In genomic region chr3:197030379-197031314, GRCh38 we compare ENCODE assay signal across 8 cellular contexts. TPM values are rescaled to one million over a fixed set of nuclear protein-coding genes. Genes with fewer than 3 reads are reported as not detected.
DNase-seq lines count a peak whose midpoint lies in the region; ATAC-seq, FAIRE-seq and TF ChIP-seq lines count a peak whose summit lies in the region.

No MANE protein-coding gene starts in this region.

- intact Hi-C loops in CD14-positive monocyte (cut with micrococcal nuclease), result no loop called here
- intact Hi-C loops in endothelial cell of umbilical vein (cut with micrococcal nuclease), result loop anchor here (1.0 kb wide), 1 partner anchor 28 kb away; no protein-coding TSS in a partner anchor
- intact Hi-C loops in naive thymus-derived CD4-positive, alpha-beta T cell (cut with micrococcal nuclease), result no loop called here

- no peak overlapping the region for H3K9ac ChIP-seq in endothelial cell of umbilical vein (replicated peaks; ENCODE audit: extremely low read depth, insufficient read depth, low read length)

- H3K4me3 ChIP-seq in NB4 (ENCODE audit: low read depth, low read length) (no peak overlapping the region), endothelial cell of umbilical vein (replicated peaks in 1 of 3; ENCODE audit: insufficient read depth in 1 of 3, low read depth in 1 of 3, low read length in 3 of 3) (no peak overlapping the region)
- no peak overlapping the region for H3K4me3 ChIP-seq in naive thymus-derived CD4-positive, alpha-beta T cell (ENCODE audit: low read length)

- H3K9me3 Mint-ChIP-seq in CD14-positive monocyte, result peaks cover 0 to 11% (median 2%) of the 10 kb centered on the region in 7 donors
- H3K9me3 Mint-ChIP-seq in naive thymus-derived CD4-positive, alpha-beta T cell, result peaks cover 0 to 14% (median 0%) of the 10 kb centered on the region in 11 donors

- H3K9me3 ChIP-seq in endothelial cell of umbilical vein (replicated peaks; ENCODE audit: control insufficient read depth, insufficient read depth, low read length), result no peaks in the 10 kb centered on the region
- no peaks in the 10 kb centered on the region for H3K9me3 ChIP-seq in naive thymus-derived CD4-positive, alpha-beta T cell (ENCODE audit: control insufficient read depth in 2 of 3, low read length in 3 of 3)

- dilution Hi-C loops in endothelial cell of umbilical vein (cut with MboI; ENCODE audit: extremely low pct_ligation_motif_present, low sequenced_read_pairs), result no loop called here

- peaks cover 9% of the 10 kb centered on the region for H3K4me1 ChIP-seq in endothelial cell of umbilical vein (ENCODE audit: control insufficient read depth, extremely low read depth, insufficient read depth, low read length)
- peaks cover 0 to 4% of the 10 kb centered on the region in 2 donors for H3K4me1 ChIP-seq in naive thymus-derived CD4-positive, alpha-beta T cell (ENCODE audit: control insufficient read depth in 2 of 2, insufficient read depth in 2 of 2, low read length in 2 of 2)

- H3K4me3 Mint-ChIP-seq in CD14-positive monocyte, result peak overlapping the region in 1 of 2 donors; percentile 42
- H3K4me3 Mint-ChIP-seq in naive thymus-derived CD4-positive, alpha-beta T cell, result peak overlapping the region in 7 of 10 donors; percentile 12 to 78 (median 55)

- BruUV-seq in endothelial cell of umbilical vein (replicated peaks; lab: Mats Ljungman, UMichigan), result no TSS peak

- no peaks in the 10 kb centered on the region for H3K9me1 ChIP-seq in endothelial cell of umbilical vein (replicated peaks; ENCODE audit: control insufficient read depth, extremely low read depth, insufficient read depth, low read length)

- no peak for ATAC-seq in naive thymus-derived CD4-positive, alpha-beta T cell

- CTCF ChIA-PET in endothelial cell of umbilical vein (lab: Charles Lee), result interaction anchor here (0.7 to 4.9 kb wide), 13 partner anchors 10 to 479 kb away, joined by 3 to 40 read pairs (median 5); no protein-coding TSS in a partner anchor
- CTCF ChIA-PET in naive thymus-derived CD4-positive, alpha-beta T cell (lab: Charles Lee), result interaction anchor here (0.7 to 1.9 kb wide), 5 partner anchors 14 to 53 kb away, joined by 3 to 7 read pairs (median 5); no protein-coding TSS in a partner anchor

- H2AFZ ChIP-seq in endothelial cell of umbilical vein (ENCODE audit: low read depth, low read length), result no peak overlapping the region

- peaks cover 20 to 41% (median 30%) of the 10 kb centered on the region in 3 donors for H3K27me3 Mint-ChIP-seq in CD14-positive monocyte (ENCODE audit: low read depth in 3 of 3)
- H3K27me3 Mint-ChIP-seq in naive thymus-derived CD4-positive, alpha-beta T cell, result peaks cover 0 to 5% (median 0%) of the 10 kb centered on the region in 5 donors

- peaks cover 0 to 4% of the 10 kb centered on the region in 2 donors for H3K36me3 Mint-ChIP-seq in CD14-positive monocyte
- H3K36me3 Mint-ChIP-seq in naive thymus-derived CD4-positive, alpha-beta T cell, result peaks cover 0 to 2% (median 0%) of the 10 kb centered on the region in 5 donors

- POLR2A ChIA-PET in endothelial cell of umbilical vein (lab: Charles Lee), result no interaction called here
- POLR2A ChIA-PET in naive thymus-derived CD4-positive, alpha-beta T cell (lab: Charles Lee), result interaction anchor here (1.2 kb wide), 1 partner anchor 27 kb away, joined by 4 read pairs; no protein-coding TSS in a partner anchor

- no peak for TF ChIP-seq POLR2A in NB4 (IDR thresholded peaks at IDR 0.05; ENCODE audit: extremely low read depth, insufficient read length)
- no peak for TF ChIP-seq POLR2A in endothelial cell of umbilical vein (IDR thresholded peaks at IDR 0.05; ENCODE audit: low read depth, low read length)

- no peak for FAIRE-seq in endothelial cell of umbilical vein (lab: Jason Lieb, UNC)

- TF ChIP-seq CTCF in CD14-positive monocyte (IDR thresholded peaks at IDR 0.05) (no peak), NB4 (IDR thresholded peaks at IDR 0.05; ENCODE audit: low read depth, low read length) (no peak), endothelial cell of umbilical vein (IDR thresholded peaks at IDR 0.05; ENCODE audit: extremely low read depth in 1 of 2, insufficient read depth in 1 of 2, low read depth in 1 of 2, low read length in 2 of 2) (no peak)

- peak overlapping the region; percentile 87 to 96 (median 90) for H3K27ac Mint-ChIP-seq in CD14-positive monocyte
- H3K27ac Mint-ChIP-seq in naive thymus-derived CD4-positive, alpha-beta T cell, result peak overlapping the region in 3 of 9 donors; percentile 42 to 46 (median 45)

- no peaks in the 10 kb centered on the region for H3K36me3 ChIP-seq in endothelial cell of umbilical vein (ENCODE audit: control insufficient read depth in 2 of 2, extremely low read depth in 1 of 2, insufficient read depth in 2 of 2, low read length in 2 of 2)
- H3K36me3 ChIP-seq in naive thymus-derived CD4-positive, alpha-beta T cell (ENCODE audit: control insufficient read depth in 2 of 3, insufficient read depth in 3 of 3, low read length in 3 of 3), result no peaks in the 10 kb centered on the region

- H4K20me1 ChIP-seq in endothelial cell of umbilical vein (replicated peaks; ENCODE audit: control insufficient read depth, extremely low read depth, insufficient read depth, low read length), result no peaks in the 10 kb centered on the region

- no peak overlapping the region for H3K4me2 ChIP-seq in endothelial cell of umbilical vein (ENCODE audit: insufficient read depth, low read length)

- peak overlapping the region; percentile 5 for H3K27ac ChIP-seq in endothelial cell of umbilical vein (ENCODE audit: insufficient read depth, low read depth, low read length)
- H3K27ac ChIP-seq in naive thymus-derived CD4-positive, alpha-beta T cell (ENCODE audit: low read depth, low read length), result no peak overlapping the region

- no peaks in the 10 kb centered on the region for H3K79me2 ChIP-seq in endothelial cell of umbilical vein (ENCODE audit: control insufficient read depth, insufficient read depth, low read length)

- H3K4me1 Mint-ChIP-seq in CD14-positive monocyte, result peaks cover 31% of the 10 kb centered on the region
- peaks cover 0 to 19% (median 4%) of the 10 kb centered on the region in 7 donors for H3K4me1 Mint-ChIP-seq in naive thymus-derived CD4-positive, alpha-beta T cell

- no peak for DNase-seq in CD14-positive monocyte (ENCODE audit: low spot score)
- DNase-seq in NB4 (ENCODE audit: low read depth), result peak; percentile 43
- DNase-seq in endothelial cell of umbilical vein (ENCODE audit: low read depth, low spot score), result no peak
- DNase-seq in naive thymus-derived CD4-positive, alpha-beta T cell, result no peak
- DNase-seq in activated effector memory CD4-positive, alpha-beta T cell treated with anti-CD3 and anti-CD28 coated beads, Interleukin-2, amount 50 U/mL, for 16 hours, result no peak
- no peak for DNase-seq in hypothalamus (lab: John Stamatoyannopoulos, UW)
- no peak for DNase-seq in GM19240 (ENCODE audit: insufficient read length, low spot score)
- no peak for DNase-seq in nucleus accumbens (lab: John Stamatoyannopoulos, UW)

- H3K27me3 ChIP-seq in endothelial cell of umbilical vein (ENCODE audit: control insufficient read depth in 2 of 2, insufficient read depth in 2 of 2, low read length in 2 of 2), result peaks cover 1 to 2% of the 10 kb centered on the region in 2 experiments
- peaks cover 0 to 3% of the 10 kb centered on the region in 2 donors for H3K27me3 ChIP-seq in naive thymus-derived CD4-positive, alpha-beta T cell (ENCODE audit: control insufficient read depth in 2 of 2, insufficient read depth in 2 of 2, low read length in 2 of 2)

TF ChIP-seq in endothelial cell of umbilical vein, 7 proteins besides CTCF, POLR2A, EP300 and RAD21:
- TF ChIP-seq JUN (IDR thresholded peaks at IDR 0.05; ENCODE audit: borderline replicate concordance, insufficient read depth, insufficient read length, low read depth), result no peak
- no peak for TF ChIP-seq GATA2 (IDR thresholded peaks at IDR 0.05; ENCODE audit: insufficient read depth, insufficient read length, low read depth, low read length)

RNA-seq across cellular contexts. Expression of gene MELTF, which starts 1.0 kb away (rescaled TPM):
- polyA plus RNA-seq in CD14-positive monocyte (under 1 TPM; 0.34 to 0.36 TPM), endothelial cell of umbilical vein (0.59 and 1.2 TPM in 2 replicates)
- total RNA-seq in endothelial cell of umbilical vein, result 1.3 and 2.3 TPM in 2 replicates
- polyA plus RNA-seq in endothelial cell of umbilical vein (2011; cell fraction: cytosol; rRNA removed), result 0.45 and 0.63 TPM in 2 replicates
- polyA plus RNA-seq in endothelial cell of umbilical vein (2011; cell fraction: nucleus; rRNA removed), result 1.4 and 1.9 TPM in 2 replicates
- polyA plus RNA-seq in endothelial cell of umbilical vein (2012), result 0.47 and 1.3 TPM in 2 replicates
- 0.76 and 1.8 TPM in 2 replicates for polyA minus RNA-seq in endothelial cell of umbilical vein
- 1.7 TPM for polyA minus RNA-seq in endothelial cell of umbilical vein (2011; cell fraction: cytosol; rRNA and poly(A)+ RNA removed)
- polyA minus RNA-seq in endothelial cell of umbilical vein (2011; cell fraction: nucleus; rRNA and poly(A)+ RNA removed), result 1.9 and 2.0 TPM in 2 replicates
- total RNA-seq in naive thymus-derived CD4-positive, alpha-beta T cell, result 1 to 10 TPM in 3 of 5 experiments, under 1 TPM in 2; 0.51 to 7.6 (median 2.7) TPM
- under 1 TPM in 1 of 2 donors, not detected in 1; 0.09 TPM for polyA plus RNA-seq in naive thymus-derived CD4-positive, alpha-beta T cell
